Comparison of ENCODE assay signal across 1 cellular context in the genomic region with DNA sequence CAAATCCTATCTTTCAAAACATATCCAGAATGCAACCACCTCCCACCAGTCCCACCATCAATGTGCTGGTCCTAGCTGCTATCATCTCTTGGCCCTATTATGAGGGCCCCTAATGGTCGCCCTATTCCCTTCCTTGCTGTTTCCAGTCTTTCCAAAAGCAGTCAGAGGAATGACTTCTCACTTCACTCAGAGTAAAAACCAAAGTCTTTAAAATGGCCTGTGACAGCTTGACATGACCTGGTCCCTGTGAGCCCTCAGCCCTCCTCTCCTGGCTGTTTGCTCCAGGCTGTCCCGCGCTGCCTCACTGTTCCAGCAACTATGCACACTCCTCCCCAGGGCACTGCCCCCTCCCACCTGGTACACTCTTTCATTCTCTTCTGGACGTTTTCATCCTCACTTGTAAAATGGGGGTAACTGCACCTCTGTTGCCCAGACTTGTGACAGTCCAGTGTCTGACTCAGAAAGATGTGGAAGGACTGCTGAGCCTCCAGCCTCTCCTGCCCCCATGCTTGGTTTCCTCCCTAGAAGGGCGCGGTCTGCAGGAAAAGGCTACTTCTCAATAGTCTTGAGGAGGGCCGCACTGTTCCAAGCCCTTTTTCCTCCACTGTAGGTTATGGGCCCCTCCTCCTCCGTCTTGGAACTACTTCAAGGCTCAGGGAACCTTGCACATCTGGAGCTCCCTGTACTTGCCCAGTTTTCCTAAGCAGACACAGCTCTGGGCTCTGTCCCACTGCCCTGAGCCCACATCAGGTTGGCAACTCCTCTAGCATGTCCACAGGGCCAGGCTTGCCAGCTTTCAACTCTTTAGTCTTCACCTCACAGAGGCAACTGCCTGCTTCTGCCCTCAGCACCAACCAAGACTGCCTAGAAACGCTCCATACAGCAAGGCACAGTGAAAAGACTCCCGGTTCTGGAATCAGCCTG.
TF ChIP-seq lines count a peak whose summit lies in the region.

No MANE protein-coding gene starts in this region.

TF ChIP-seq in WTC11, 78 proteins besides CTCF, POLR2A, EP300 and RAD21 (continued from another document):
- TF ChIP-seq, protein P1, sequence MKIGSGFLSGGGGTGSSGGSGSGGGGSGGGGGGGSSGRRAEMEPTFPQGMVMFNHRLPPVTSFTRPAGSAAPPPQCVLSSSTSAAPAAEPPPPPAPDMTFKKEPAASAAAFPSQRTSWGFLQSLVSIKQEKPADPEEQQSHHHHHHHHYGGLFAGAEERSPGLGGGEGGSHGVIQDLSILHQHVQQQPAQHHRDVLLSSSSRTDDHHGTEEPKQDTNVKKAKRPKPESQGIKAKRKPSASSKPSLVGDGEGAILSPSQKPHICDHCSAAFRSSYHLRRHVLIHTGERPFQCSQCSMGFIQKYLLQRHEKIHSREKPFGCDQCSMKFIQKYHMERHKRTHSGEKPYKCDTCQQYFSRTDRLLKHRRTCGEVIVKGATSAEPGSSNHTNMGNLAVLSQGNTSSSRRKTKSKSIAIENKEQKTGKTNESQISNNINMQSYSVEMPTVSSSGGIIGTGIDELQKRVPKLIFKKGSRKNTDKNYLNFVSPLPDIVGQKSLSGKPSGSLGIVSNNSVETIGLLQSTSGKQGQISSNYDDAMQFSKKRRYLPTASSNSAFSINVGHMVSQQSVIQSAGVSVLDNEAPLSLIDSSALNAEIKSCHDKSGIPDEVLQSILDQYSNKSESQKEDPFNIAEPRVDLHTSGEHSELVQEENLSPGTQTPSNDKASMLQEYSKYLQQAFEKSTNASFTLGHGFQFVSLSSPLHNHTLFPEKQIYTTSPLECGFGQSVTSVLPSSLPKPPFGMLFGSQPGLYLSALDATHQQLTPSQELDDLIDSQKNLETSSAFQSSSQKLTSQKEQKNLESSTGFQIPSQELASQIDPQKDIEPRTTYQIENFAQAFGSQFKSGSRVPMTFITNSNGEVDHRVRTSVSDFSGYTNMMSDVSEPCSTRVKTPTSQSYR (CRISPR knock-in tag; IDR thresholded peaks at IDR 0.05) = no peak
- no peak for TF ChIP-seq RORB (CRISPR knock-in tag; IDR thresholded peaks at IDR 0.05)
- TF ChIP-seq, protein P2, sequence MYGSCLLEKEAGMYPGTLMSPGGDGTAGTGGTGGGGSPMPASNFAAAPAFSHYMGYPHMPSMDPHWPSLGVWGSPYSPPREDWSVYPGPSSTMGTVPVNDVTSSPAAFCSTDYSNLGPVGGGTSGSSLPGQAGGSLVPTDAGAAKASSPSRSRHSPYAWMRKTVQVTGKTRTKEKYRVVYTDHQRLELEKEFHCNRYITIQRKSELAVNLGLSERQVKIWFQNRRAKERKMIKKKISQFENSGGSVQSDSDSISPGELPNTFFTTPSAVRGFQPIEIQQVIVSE (CRISPR knock-in tag; IDR thresholded peaks at IDR 0.05; ENCODE audit: borderline replicate concordance) = no peak
- TF ChIP-seq, protein P3, sequence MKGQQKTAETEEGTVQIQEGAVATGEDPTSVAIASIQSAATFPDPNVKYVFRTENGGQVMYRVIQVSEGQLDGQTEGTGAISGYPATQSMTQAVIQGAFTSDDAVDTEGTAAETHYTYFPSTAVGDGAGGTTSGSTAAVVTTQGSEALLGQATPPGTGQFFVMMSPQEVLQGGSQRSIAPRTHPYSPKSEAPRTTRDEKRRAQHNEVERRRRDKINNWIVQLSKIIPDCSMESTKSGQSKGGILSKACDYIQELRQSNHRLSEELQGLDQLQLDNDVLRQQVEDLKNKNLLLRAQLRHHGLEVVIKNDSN (CRISPR knock-in tag; IDR thresholded peaks at IDR 0.05) = no peak
- no peak for TF ChIP-seq KAT7 (CRISPR knock-in tag; IDR thresholded peaks at IDR 0.05; ENCODE audit: borderline replicate concordance)
- TF ChIP-seq, protein P4, sequence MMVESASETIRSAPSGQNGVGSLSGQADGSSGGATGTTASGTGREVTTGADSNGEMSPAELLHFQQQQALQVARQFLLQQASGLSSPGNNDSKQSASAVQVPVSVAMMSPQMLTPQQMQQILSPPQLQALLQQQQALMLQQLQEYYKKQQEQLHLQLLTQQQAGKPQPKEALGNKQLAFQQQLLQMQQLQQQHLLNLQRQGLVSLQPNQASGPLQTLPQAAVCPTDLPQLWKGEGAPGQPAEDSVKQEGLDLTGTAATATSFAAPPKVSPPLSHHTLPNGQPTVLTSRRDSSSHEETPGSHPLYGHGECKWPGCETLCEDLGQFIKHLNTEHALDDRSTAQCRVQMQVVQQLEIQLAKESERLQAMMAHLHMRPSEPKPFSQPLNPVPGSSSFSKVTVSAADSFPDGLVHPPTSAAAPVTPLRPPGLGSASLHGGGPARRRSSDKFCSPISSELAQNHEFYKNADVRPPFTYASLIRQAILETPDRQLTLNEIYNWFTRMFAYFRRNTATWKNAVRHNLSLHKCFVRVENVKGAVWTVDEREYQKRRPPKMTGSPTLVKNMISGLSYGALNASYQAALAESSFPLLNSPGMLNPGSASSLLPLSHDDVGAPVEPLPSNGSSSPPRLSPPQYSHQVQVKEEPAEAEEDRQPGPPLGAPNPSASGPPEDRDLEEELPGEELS (CRISPR knock-in tag; IDR thresholded peaks at IDR 0.05) = no peak
- TF ChIP-seq, protein P5, sequence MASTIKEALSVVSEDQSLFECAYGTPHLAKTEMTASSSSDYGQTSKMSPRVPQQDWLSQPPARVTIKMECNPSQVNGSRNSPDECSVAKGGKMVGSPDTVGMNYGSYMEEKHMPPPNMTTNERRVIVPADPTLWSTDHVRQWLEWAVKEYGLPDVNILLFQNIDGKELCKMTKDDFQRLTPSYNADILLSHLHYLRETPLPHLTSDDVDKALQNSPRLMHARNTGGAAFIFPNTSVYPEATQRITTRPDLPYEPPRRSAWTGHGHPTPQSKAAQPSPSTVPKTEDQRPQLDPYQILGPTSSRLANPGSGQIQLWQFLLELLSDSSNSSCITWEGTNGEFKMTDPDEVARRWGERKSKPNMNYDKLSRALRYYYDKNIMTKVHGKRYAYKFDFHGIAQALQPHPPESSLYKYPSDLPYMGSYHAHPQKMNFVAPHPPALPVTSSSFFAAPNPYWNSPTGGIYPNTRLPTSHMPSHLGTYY (CRISPR knock-in tag; IDR thresholded peaks at IDR 0.05) = no peak
- no peak for TF ChIP-seq JUN (CRISPR knock-in tag; IDR thresholded peaks at IDR 0.05)
- no peak for TF ChIP-seq SP1 (CRISPR knock-in tag; conservative IDR thresholded peaks at IDR 0.05)
- no peak for TF ChIP-seq ZNF121 (CRISPR knock-in tag; IDR thresholded peaks at IDR 0.05)
- no peak for TF ChIP-seq TEAD4 (CRISPR knock-in tag; IDR thresholded peaks at IDR 0.05)
- TF ChIP-seq, protein P6, sequence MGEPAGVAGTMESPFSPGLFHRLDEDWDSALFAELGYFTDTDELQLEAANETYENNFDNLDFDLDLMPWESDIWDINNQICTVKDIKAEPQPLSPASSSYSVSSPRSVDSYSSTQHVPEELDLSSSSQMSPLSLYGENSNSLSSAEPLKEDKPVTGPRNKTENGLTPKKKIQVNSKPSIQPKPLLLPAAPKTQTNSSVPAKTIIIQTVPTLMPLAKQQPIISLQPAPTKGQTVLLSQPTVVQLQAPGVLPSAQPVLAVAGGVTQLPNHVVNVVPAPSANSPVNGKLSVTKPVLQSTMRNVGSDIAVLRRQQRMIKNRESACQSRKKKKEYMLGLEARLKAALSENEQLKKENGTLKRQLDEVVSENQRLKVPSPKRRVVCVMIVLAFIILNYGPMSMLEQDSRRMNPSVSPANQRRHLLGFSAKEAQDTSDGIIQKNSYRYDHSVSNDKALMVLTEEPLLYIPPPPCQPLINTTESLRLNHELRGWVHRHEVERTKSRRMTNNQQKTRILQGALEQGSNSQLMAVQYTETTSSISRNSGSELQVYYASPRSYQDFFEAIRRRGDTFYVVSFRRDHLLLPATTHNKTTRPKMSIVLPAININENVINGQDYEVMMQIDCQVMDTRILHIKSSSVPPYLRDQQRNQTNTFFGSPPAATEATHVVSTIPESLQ (CRISPR knock-in tag; IDR thresholded peaks at IDR 0.05) = no peak
- TF ChIP-seq, protein P7, sequence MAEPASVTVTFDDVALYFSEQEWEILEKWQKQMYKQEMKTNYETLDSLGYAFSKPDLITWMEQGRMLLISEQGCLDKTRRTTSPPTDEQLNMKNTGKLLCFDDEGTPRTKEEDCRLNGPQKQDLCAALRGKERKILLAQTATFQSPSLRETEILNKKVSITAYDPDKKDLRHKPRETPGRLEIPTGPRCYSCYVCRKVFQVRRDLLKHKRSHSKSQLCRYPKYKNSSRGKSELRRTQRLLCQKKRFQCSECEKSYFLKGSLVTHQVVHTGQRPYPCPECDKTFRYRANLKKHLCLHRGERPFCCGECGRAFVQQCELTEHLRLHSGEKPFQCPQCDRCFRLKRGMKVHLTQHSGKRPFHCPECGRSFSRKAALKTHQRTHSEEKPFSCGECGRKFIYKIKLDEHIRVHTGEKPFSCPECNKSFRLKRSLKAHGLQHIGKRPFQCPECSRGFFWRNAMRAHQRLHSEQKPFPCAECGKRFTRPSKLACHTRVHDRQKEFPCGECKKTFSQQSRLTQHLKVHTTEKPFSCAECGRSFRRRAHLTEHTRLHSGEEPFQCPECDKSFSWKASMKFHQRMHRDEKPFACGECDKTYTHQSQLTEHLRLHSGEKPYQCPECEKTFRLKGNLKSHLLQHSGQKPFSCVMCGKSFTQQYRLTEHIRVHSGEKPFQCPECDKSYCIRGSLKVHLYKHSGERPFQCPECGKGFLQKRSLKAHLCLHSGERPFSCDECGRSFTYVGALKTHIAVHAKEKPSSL (CRISPR knock-in tag; conservative IDR thresholded peaks at IDR 0.05) = no peak
- TF ChIP-seq, protein P8, sequence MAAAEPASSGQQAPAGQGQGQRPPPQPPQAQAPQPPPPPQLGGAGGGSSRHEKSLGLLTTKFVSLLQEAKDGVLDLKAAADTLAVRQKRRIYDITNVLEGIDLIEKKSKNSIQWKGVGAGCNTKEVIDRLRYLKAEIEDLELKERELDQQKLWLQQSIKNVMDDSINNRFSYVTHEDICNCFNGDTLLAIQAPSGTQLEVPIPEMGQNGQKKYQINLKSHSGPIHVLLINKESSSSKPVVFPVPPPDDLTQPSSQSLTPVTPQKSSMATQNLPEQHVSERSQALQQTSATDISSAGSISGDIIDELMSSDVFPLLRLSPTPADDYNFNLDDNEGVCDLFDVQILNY (CRISPR knock-in tag; IDR thresholded peaks at IDR 0.05) = no peak
- TF ChIP-seq NR1H2 (CRISPR knock-in tag; IDR thresholded peaks at IDR 0.05) = no peak
